ENCODE assay signal across 21 cellular contexts in the genomic region with DNA sequence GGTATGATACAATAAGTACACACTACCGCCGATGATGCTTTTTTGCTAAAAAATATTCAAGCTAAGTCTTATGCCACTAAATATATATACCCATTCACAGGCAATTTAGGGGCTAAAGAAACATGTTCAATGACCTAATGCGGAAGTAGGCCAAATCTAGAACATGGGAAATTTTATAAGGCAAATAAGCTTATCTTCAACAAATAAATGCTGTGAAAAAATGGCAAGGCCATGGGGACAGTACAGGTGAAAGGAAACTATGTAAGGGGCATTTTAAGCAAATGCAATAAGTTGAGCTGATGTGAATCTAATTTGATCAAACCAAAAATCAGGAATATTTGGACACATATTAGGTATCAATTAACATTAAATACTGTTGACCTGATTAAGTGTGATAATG.
DNase-seq lines count a peak whose midpoint lies in the region; ATAC-seq, FAIRE-seq and TF ChIP-seq lines count a peak whose summit lies in the region.
"Had no signal": no experiment of that assay in that cellular context is flagged by ENCODE, and none has a peak within 500 bp of the region (broad histone marks: within the 10 kb centered on the region; RNA-seq: fewer than 3 reads in every experiment).

No MANE protein-coding gene starts in this region.

- no peak overlapping the region for H3K4ac ChIP-seq in neuronal stem cell (ENCODE audit: low read length)

- no peak overlapping the region for H2BK5ac ChIP-seq in neuronal stem cell (ENCODE audit: low read length)

- H3K79me2 ChIP-seq in ACC112 (ENCODE audit: control insufficient read depth, insufficient read depth, low read length, unreplicated experiment): no peaks in the 10 kb centered on the region
- H3K79me2 ChIP-seq in astrocyte (ENCODE audit: insufficient read depth, low read length): no peaks in the 10 kb centered on the region

- no peak overlapping the region for H3K27ac Mint-ChIP-seq in astrocyte (ENCODE audit: unreplicated experiment)

- ATAC-seq in pancreas (peak in 3 of 4 donors; percentile 60 to 85 (median 62)), GM18858 (IDR thresholded peaks at IDR 0.05; ENCODE audit: unreplicated experiment) (no peak)
- ATAC-seq: A549 had no signal

- no peak overlapping the region for H2AK5ac ChIP-seq in neuronal stem cell (ENCODE audit: low read depth, low read length)

- no peak overlapping the region for H2AFZ ChIP-seq in ACC112 (ENCODE audit: low read length, unreplicated experiment)
- no peak overlapping the region for H2AFZ ChIP-seq in astrocyte (ENCODE audit: low read depth, low read length)
- H2AFZ ChIP-seq in neuronal stem cell (ENCODE audit: low read length): no peak overlapping the region
- H2AFZ ChIP-seq: GM23248 had no signal

- H3K4me3 Mint-ChIP-seq in astrocyte (ENCODE audit: unreplicated experiment): no peak overlapping the region
- H3K4me3 Mint-ChIP-seq: CD4-positive, alpha-beta memory T cell had no signal

- H2BK15ac ChIP-seq in neuronal stem cell (ENCODE audit: low read length): no peak overlapping the region

- H3K27ac ChIP-seq in ACC112 (ENCODE audit: low read depth, low read length): peak overlapping the region; percentile 4; the same call in 1 of the 2 replicates
- peak overlapping the region; percentile 56 for H3K27ac ChIP-seq in astrocyte (ENCODE audit: low read depth, low read length)
- H3K27ac ChIP-seq in pancreas: no peak overlapping the region
- no peak overlapping the region for H3K27ac ChIP-seq in neuronal stem cell (replicated peaks; ENCODE audit: low read length)
- H3K27ac ChIP-seq: A549, GM23248 had no signal

- H3K27me3 Mint-ChIP-seq in astrocyte (ENCODE audit: low read depth, unreplicated experiment): no peaks in the 10 kb centered on the region
- H3K27me3 Mint-ChIP-seq: CD4-positive, alpha-beta memory T cell had no signal

- H3K4me1 ChIP-seq in ACC112 (ENCODE audit: control insufficient read depth, insufficient read depth, low read length, unreplicated experiment) (peaks cover 4% of the 10 kb centered on the region), astrocyte (ENCODE audit: insufficient read depth, low read length) (peaks cover 8% of the 10 kb centered on the region), pancreas (no peaks in the 10 kb centered on the region), neuronal stem cell (ENCODE audit: control insufficient read depth in 2 of 2, insufficient read depth in 1 of 2, low read depth in 1 of 2, low read length in 2 of 2) (no peaks in the 10 kb centered on the region)
- H3K4me1 ChIP-seq: A549 had no signal

- peaks cover 3% of the 10 kb centered on the region for H3K9me3 Mint-ChIP-seq in astrocyte (ENCODE audit: unreplicated experiment)

- H3K36me3 Mint-ChIP-seq in astrocyte (ENCODE audit: low read depth, unreplicated experiment): no peaks in the 10 kb centered on the region
- H3K36me3 Mint-ChIP-seq: CD4-positive, alpha-beta memory T cell had no signal

- H3K36me3 ChIP-seq in ACC112 (ENCODE audit: insufficient read depth, low read length): no peaks in the 10 kb centered on the region
- no peaks in the 10 kb centered on the region for H3K36me3 ChIP-seq in astrocyte (ENCODE audit: insufficient read depth, low read length)
- no peaks in the 10 kb centered on the region for H3K36me3 ChIP-seq in pancreas
- no peaks in the 10 kb centered on the region for H3K36me3 ChIP-seq in neuronal stem cell (replicated peaks in 1 of 2; ENCODE audit: control insufficient read depth in 2 of 2, insufficient read depth in 2 of 2, low read length in 2 of 2)

- H3K4me2 ChIP-seq in astrocyte (ENCODE audit: low read length): no peak overlapping the region
- no peak overlapping the region for H3K4me2 ChIP-seq in neuronal stem cell (ENCODE audit: insufficient read depth, low read length, poor library complexity, severe bottlenecking)
- H3K4me2 ChIP-seq: A549 had no signal

- H3K9me3 ChIP-seq in astrocyte (ENCODE audit: insufficient read depth, low read depth, low read length) (no peaks in the 10 kb centered on the region), pancreas (no peaks in the 10 kb centered on the region), neuronal stem cell (replicated peaks in 1 of 2; ENCODE audit: control insufficient read depth in 2 of 2, insufficient read depth in 1 of 2, low read depth in 1 of 2, low read length in 2 of 2) (peaks cover 0 to 2% of the 10 kb centered on the region in 2 donors)

- H3K23ac ChIP-seq in neuronal stem cell (ENCODE audit: low read depth, low read length, poor library complexity): no peak overlapping the region

- TF ChIP-seq CTCF in LNCaP clone FGC (IDR thresholded peaks at IDR 0.05; ENCODE audit: control insufficient read depth, extremely low read depth, insufficient read depth) (no peak), astrocyte (IDR thresholded peaks at IDR 0.05; ENCODE audit: insufficient read depth, low read depth, low read length) (no peak), pancreas (IDR thresholded peaks at IDR 0.05) (no peak)

- H3K9ac ChIP-seq in astrocyte (ENCODE audit: low read length) (no peak overlapping the region), neuronal stem cell (ENCODE audit: low read depth, low read length, poor library complexity) (no peak overlapping the region)
- H3K9ac ChIP-seq: GM23248 had no signal

- H3K79me1 ChIP-seq in neuronal stem cell (ENCODE audit: low read depth, low read length): no peaks in the 10 kb centered on the region

- H3K4me1 Mint-ChIP-seq in astrocyte (ENCODE audit: low read depth, unreplicated experiment): peaks cover 2% of the 10 kb centered on the region
- H3K4me1 Mint-ChIP-seq: CD4-positive, alpha-beta memory T cell had no signal

- no peak overlapping the region for H4K8ac ChIP-seq in neuronal stem cell (ENCODE audit: low read depth, low read length)

- no peak overlapping the region for H4K91ac ChIP-seq in neuronal stem cell (ENCODE audit: low read depth, low read length, poor library complexity)

- FAIRE-seq in astrocyte (lab: Jason Lieb, UNC): no peak
- FAIRE-seq in pancreas (lab: Jason Lieb, UNC): no peak
- FAIRE-seq: A549, GM12891, GM18507, H1 had no signal

- intact Hi-C loops in pancreas (cut with DNase I): no loop called here

- no peak overlapping the region for H2BK12ac ChIP-seq in neuronal stem cell (ENCODE audit: low read length)

- H3K27me3 ChIP-seq in ACC112 (ENCODE audit: insufficient read depth, low read length): no peaks in the 10 kb centered on the region
- no peaks in the 10 kb centered on the region for H3K27me3 ChIP-seq in astrocyte (ENCODE audit: insufficient read depth, low read length)
- H3K27me3 ChIP-seq in pancreas: no peaks in the 10 kb centered on the region
- H3K27me3 ChIP-seq in neuronal stem cell (ENCODE audit: control insufficient read depth in 3 of 3, insufficient read depth in 3 of 3, low read depth in 1 of 3, low read length in 3 of 3): no peaks in the 10 kb centered on the region

- WGBS in pancreas, 2 donors: 70 to 73% methylated on average over 3 of the region's 3 CpGs
- WGBS in neuronal stem cell (ENCODE audit: extremely low coverage in 2 of 2, insufficient read length in 2 of 2, insufficient replicate concordance in 1 of 2), 2 donors: no CpG with 5 or more reads among the region's 3 CpGs

- H3K14ac ChIP-seq in neuronal stem cell (ENCODE audit: low read length): no peak overlapping the region

- no peaks in the 10 kb centered on the region for H4K20me1 ChIP-seq in astrocyte (ENCODE audit: insufficient read depth, low read length)

- H2BK120ac ChIP-seq in neuronal stem cell (ENCODE audit: low read depth, low read length): no peak overlapping the region

- DNase-seq in LNCaP clone FGC (ENCODE audit: low read depth) (peak; percentile 4), astrocyte (ENCODE audit: low read depth) (no peak), pancreas (no peak), midbrain (lab: John Stamatoyannopoulos, UW) (no peak), neuronal stem cell (ENCODE audit: low spot score) (no peak)
- DNase-seq: 8988T; C1 segment of cervical spinal cord; Calu3; CD4-positive, alpha-beta memory T cell; COR-L47; DMS79 treated with DMSO at 0.1 percent for 48 hours; GF-D8; H7; HCEC 1CT had no signal

- H3K18ac ChIP-seq in neuronal stem cell (ENCODE audit: low read length): no peak overlapping the region

- H3K4me3 ChIP-seq in ACC112 (ENCODE audit: low read depth, low read length) (no peak overlapping the region), LNCaP clone FGC (ENCODE audit: low read depth, low read length) (no peak overlapping the region), astrocyte (ENCODE audit: insufficient read depth, low read depth, low read length) (no peak overlapping the region), pancreas (no peak overlapping the region), neuronal stem cell (ENCODE audit: low read length in 2 of 2) (no peak overlapping the region)
- H3K4me3 ChIP-seq: A549, GM23248 had no signal

Comparison
In these comparisons a context has a peak if more than half of its experiments do, and no peak if none do; other contexts are left out.
1. H3K27ac ChIP-seq: peak in ACC112 (single experiment) and astrocyte (single experiment); none in pancreas (0 of 4) and neuronal stem cell (single experiment).